Comparison of ENCODE assay signal across 10 cellular contexts in the genomic region with DNA sequence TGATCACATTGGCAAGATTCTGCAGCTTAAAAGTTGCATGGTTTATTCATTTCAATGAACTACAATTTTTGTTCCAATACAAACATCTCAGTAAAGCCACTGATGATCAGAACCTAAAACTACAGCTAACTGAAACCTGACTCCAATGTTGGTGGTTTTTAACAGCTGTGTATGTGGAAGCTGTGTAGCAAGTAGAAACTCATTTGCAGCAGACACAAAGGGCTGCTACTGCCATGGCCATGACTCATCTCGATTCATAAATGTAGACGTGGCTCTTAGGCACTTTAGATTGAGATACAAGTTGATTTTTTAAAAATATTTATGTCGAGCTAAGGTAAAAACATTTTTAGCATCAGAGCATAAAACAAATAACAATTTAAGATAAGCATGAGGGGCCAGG. TPM values are rescaled to one million over a fixed set of nuclear protein-coding genes. Genes with fewer than 3 reads are reported as not detected.
DNase-seq lines count a peak whose midpoint lies in the region; ATAC-seq and TF ChIP-seq lines count a peak whose summit lies in the region.
"Had no signal": no experiment of that assay in that cellular context is flagged by ENCODE, and none has a peak within 500 bp of the region (broad histone marks: within the 10 kb centered on the region; RNA-seq: fewer than 3 reads in every experiment).

No MANE protein-coding gene starts in this region.

- peaks cover 34% of the 10 kb centered on the region for H3K4me1 Mint-ChIP-seq in WTC11

- no peak overlapping the region for H2AFZ ChIP-seq in SK-N-SH (ENCODE audit: low read depth)

- no peak overlapping the region for H3K27ac ChIP-seq in SK-N-SH (ENCODE audit: low read depth in 2 of 2, low read length in 1 of 2)

- 38% methylated on average over 3 of the region's 3 CpGs for WGBS in SK-N-SH (ENCODE audit: low lambda C conversion rate)

- no peak for TF ChIP-seq EP300 in SK-N-SH (IDR thresholded peaks at IDR 0.05; ENCODE audit: borderline replicate concordance in 1 of 2, low read depth in 1 of 2, low read length in 1 of 2)

- no peak overlapping the region for H3K27ac Mint-ChIP-seq in WTC11
- H3K27ac Mint-ChIP-seq: activated CD4-positive, alpha-beta memory T cell treated with anti-CD3 and anti-CD28 coated beads for 36 hours had no signal

- H3K9me2 ChIP-seq in SK-N-SH, result no peaks in the 10 kb centered on the region

- H3K36me3 Mint-ChIP-seq in WTC11, result peaks cover 8% of the 10 kb centered on the region
- H3K36me3 Mint-ChIP-seq: activated CD4-positive, alpha-beta memory T cell treated with anti-CD3 and anti-CD28 coated beads for 36 hours had no signal

- no peak overlapping the region for H3K4me2 ChIP-seq in SK-N-SH

- no peaks in the 10 kb centered on the region for H3K27me3 ChIP-seq in SK-N-SH (ENCODE audit: insufficient read depth)

- H4K20me1 ChIP-seq in SK-N-SH (ENCODE audit: insufficient read depth), result no peaks in the 10 kb centered on the region

- peaks cover 12% of the 10 kb centered on the region for H3K9me3 Mint-ChIP-seq in WTC11
- H3K9me3 Mint-ChIP-seq: activated CD4-positive, alpha-beta memory T cell treated with anti-CD3 and anti-CD28 coated beads for 36 hours had no signal

- DNase-seq in SK-N-SH, result no peak
- DNase-seq in myocyte (ENCODE audit: low read depth), result peak; percentile 93
- no peak for DNase-seq in activated CD4-positive, alpha-beta T cell treated with anti-CD3 and anti-CD28 coated beads, Interleukin-2, amount 50 U/mL, for 1 hour
- DNase-seq in WTC11 (ENCODE audit: low spot score), result no peak
- DNase-seq: activated CD4-positive, alpha-beta memory T cell treated with anti-CD3 and anti-CD28 coated beads for 36 hours; NCI-H1694 treated with DMSO at 0.1 percent for 48 hours had no signal

- no peaks in the 10 kb centered on the region for H3K79me2 ChIP-seq in SK-N-SH (ENCODE audit: insufficient read depth)

- TF ChIP-seq CTCF in SK-N-SH (IDR thresholded peaks at IDR 0.05) (no peak), WTC11 (IDR thresholded peaks at IDR 0.05) (no peak)

- H3K36me3 ChIP-seq in SK-N-SH (replicated peaks in 1 of 2; ENCODE audit: control insufficient read depth in 1 of 2, insufficient read depth in 2 of 2, low read length in 1 of 2), result no peaks in the 10 kb centered on the region

- no peak overlapping the region for H3K4me3 Mint-ChIP-seq in WTC11
- H3K4me3 Mint-ChIP-seq: activated CD4-positive, alpha-beta memory T cell treated with anti-CD3 and anti-CD28 coated beads for 36 hours had no signal

- peaks cover 5% of the 10 kb centered on the region for H3F3A ChIP-seq in SK-N-SH (replicated peaks; ENCODE audit: insufficient read depth)

- peaks cover 0 to 14% of the 10 kb centered on the region in 2 experiments; a peak in 2 of 4 replicates for H3K4me1 ChIP-seq in SK-N-SH (ENCODE audit: control insufficient read depth in 1 of 2, insufficient read depth in 2 of 2, low read depth in 1 of 2, low read length in 1 of 2)

- peak; percentile 72 for ATAC-seq in GM18861 (IDR thresholded peaks at IDR 0.05; ENCODE audit: unreplicated experiment)
- peak; percentile 66 for ATAC-seq in HG02973 (IDR thresholded peaks at IDR 0.05; ENCODE audit: unreplicated experiment)
- ATAC-seq in HG03521 (IDR thresholded peaks at IDR 0.05; ENCODE audit: unreplicated experiment), result no peak
- ATAC-seq in WTC11, result no peak
- no peak for ATAC-seq in GM21723 (IDR thresholded peaks at IDR 0.05; ENCODE audit: unreplicated experiment)

- POLR2A ChIA-PET in SK-N-SH (lab: Yijun Ruan, JAX) (no interaction called here), WTC11 (lab: Charles Lee) (no interaction called here)

- no peak overlapping the region for H3K9ac ChIP-seq in SK-N-SH

- H3K27me3 Mint-ChIP-seq in WTC11 (ENCODE audit: low read depth), result peaks cover 2% of the 10 kb centered on the region

- H3K9me3 ChIP-seq in SK-N-SH, result no peaks in the 10 kb centered on the region

- no peak overlapping the region for H3K4me3 ChIP-seq in SK-N-SH (ENCODE audit: low read depth in 2 of 2, low read length in 1 of 2)

- no peak for TF ChIP-seq RAD21 in SK-N-SH (IDR thresholded peaks at IDR 0.05; ENCODE audit: low read length)

- CTCF ChIA-PET in SK-N-SH (lab: Yijun Ruan, JAX), result interaction anchor here (1.0 to 3.1 kb wide), 5 partner anchors 21 to 1793 kb away, joined by 3 to 11 read pairs (median 3); no protein-coding TSS in a partner anchor
- CTCF ChIA-PET in WTC11 (lab: Charles Lee), result interaction anchor here (0.7 to 1.5 kb wide), 4 partner anchors 24 to 399 kb away, joined by 3 to 4 read pairs (median 4); no protein-coding TSS in a partner anchor

TF ChIP-seq in SK-N-SH, 30 proteins besides CTCF, POLR2A, EP300 and RAD21 (continues in another document):
- no peak for TF ChIP-seq RFX5 (IDR thresholded peaks at IDR 0.05; ENCODE audit: low read length)
- no peak for TF ChIP-seq USF2 (IDR thresholded peaks at IDR 0.05; ENCODE audit: borderline replicate concordance, low read depth, low read length)
- peak; percentile 49; the same call in 1 of the 2 replicates for TF ChIP-seq FOSL2 (IDR thresholded peaks at IDR 0.05; ENCODE audit: borderline replicate concordance, low read depth)
- TF ChIP-seq, protein P1, sequence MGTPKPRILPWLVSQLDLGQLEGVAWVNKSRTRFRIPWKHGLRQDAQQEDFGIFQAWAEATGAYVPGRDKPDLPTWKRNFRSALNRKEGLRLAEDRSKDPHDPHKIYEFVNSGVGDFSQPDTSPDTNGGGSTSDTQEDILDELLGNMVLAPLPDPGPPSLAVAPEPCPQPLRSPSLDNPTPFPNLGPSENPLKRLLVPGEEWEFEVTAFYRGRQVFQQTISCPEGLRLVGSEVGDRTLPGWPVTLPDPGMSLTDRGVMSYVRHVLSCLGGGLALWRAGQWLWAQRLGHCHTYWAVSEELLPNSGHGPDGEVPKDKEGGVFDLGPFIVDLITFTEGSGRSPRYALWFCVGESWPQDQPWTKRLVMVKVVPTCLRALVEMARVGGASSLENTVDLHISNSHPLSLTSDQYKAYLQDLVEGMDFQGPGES (IDR thresholded peaks at IDR 0.05; ENCODE audit: low read depth, low read length), result no peak
- TF ChIP-seq EZH2phosphoT487 (IDR thresholded peaks at IDR 0.05; ENCODE audit: borderline replicate concordance, low read depth), result no peak
- no peak for TF ChIP-seq FOXJ3 (CRISPR knock-in tag; IDR thresholded peaks at IDR 0.05)
- TF ChIP-seq, protein P2, sequence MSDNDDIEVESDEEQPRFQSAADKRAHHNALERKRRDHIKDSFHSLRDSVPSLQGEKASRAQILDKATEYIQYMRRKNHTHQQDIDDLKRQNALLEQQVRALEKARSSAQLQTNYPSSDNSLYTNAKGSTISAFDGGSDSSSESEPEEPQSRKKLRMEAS (IDR thresholded peaks at IDR 0.05; ENCODE audit: low read depth), result no peak

TF ChIP-seq in WTC11, 78 proteins besides CTCF, POLR2A, EP300 and RAD21 (continues in another document):
- TF ChIP-seq ELF4 (CRISPR knock-in tag; IDR thresholded peaks at IDR 0.05; ENCODE audit: low read depth) (no peak), MXD4 (CRISPR knock-in tag; IDR thresholded peaks at IDR 0.05; ENCODE audit: borderline replicate concordance) (no peak)
- TF ChIP-seq, protein P3, sequence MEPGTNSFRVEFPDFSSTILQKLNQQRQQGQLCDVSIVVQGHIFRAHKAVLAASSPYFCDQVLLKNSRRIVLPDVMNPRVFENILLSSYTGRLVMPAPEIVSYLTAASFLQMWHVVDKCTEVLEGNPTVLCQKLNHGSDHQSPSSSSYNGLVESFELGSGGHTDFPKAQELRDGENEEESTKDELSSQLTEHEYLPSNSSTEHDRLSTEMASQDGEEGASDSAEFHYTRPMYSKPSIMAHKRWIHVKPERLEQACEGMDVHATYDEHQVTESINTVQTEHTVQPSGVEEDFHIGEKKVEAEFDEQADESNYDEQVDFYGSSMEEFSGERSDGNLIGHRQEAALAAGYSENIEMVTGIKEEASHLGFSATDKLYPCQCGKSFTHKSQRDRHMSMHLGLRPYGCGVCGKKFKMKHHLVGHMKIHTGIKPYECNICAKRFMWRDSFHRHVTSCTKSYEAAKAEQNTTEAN (CRISPR knock-in tag; IDR thresholded peaks at IDR 0.05), result no peak
- TF ChIP-seq, protein P4, sequence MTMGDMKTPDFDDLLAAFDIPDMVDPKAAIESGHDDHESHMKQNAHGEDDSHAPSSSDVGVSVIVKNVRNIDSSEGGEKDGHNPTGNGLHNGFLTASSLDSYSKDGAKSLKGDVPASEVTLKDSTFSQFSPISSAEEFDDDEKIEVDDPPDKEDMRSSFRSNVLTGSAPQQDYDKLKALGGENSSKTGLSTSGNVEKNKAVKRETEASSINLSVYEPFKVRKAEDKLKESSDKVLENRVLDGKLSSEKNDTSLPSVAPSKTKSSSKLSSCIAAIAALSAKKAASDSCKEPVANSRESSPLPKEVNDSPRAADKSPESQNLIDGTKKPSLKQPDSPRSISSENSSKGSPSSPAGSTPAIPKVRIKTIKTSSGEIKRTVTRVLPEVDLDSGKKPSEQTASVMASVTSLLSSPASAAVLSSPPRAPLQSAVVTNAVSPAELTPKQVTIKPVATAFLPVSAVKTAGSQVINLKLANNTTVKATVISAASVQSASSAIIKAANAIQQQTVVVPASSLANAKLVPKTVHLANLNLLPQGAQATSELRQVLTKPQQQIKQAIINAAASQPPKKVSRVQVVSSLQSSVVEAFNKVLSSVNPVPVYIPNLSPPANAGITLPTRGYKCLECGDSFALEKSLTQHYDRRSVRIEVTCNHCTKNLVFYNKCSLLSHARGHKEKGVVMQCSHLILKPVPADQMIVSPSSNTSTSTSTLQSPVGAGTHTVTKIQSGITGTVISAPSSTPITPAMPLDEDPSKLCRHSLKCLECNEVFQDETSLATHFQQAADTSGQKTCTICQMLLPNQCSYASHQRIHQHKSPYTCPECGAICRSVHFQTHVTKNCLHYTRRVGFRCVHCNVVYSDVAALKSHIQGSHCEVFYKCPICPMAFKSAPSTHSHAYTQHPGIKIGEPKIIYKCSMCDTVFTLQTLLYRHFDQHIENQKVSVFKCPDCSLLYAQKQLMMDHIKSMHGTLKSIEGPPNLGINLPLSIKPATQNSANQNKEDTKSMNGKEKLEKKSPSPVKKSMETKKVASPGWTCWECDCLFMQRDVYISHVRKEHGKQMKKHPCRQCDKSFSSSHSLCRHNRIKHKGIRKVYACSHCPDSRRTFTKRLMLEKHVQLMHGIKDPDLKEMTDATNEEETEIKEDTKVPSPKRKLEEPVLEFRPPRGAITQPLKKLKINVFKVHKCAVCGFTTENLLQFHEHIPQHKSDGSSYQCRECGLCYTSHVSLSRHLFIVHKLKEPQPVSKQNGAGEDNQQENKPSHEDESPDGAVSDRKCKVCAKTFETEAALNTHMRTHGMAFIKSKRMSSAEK (CRISPR knock-in tag; IDR thresholded peaks at IDR 0.05; ENCODE audit: borderline replicate concordance), result no peak

RNA-seq across cellular contexts. Expression of gene MAP3K4, which starts 19.5 kb away (rescaled TPM):
- 6.8 and 7.1 TPM in 2 replicates for polyA plus RNA-seq in SK-N-SH (2012; rRNA removed)
- polyA plus RNA-seq in SK-N-SH (2012; cell fraction: cytosol; rRNA removed), result 6.1 and 7.1 TPM in 2 replicates
- polyA plus RNA-seq in SK-N-SH (2012; cell fraction: nucleus; rRNA removed), result 21.1 and 27.5 TPM in 2 replicates
- 23.5 and 27.7 TPM in 2 replicates for total RNA-seq in myocyte
- polyA plus RNA-seq in myocyte (2012), result 19.8 TPM
- 59.2 to 69.8 TPM (median 64.7 TPM) in 3 replicates for total RNA-seq in WTC11 (2021)

Comparison
In these comparisons a context has a peak if more than half of its experiments do, and no peak if none do; other contexts are left out.
1. ATAC-seq: peak in GM18861 (single experiment) and HG02973 (single experiment); none in HG03521 (single experiment), WTC11 (single experiment) and GM21723 (single experiment).